In genomic region chr14:50677527-50678063, GRCh38 we compare ENCODE assay signal across 9 cellular contexts. TPM values are rescaled to one million over a fixed set of nuclear protein-coding genes. Genes with fewer than 3 reads are reported as not detected.
DNase-seq lines count a peak whose midpoint lies in the region; ATAC-seq and TF ChIP-seq lines count a peak whose summit lies in the region.
"Had no signal": no experiment of that assay in that cellular context is flagged by ENCODE, and none has a peak within 500 bp of the region (broad histone marks: within the 10 kb centered on the region; RNA-seq: fewer than 3 reads in every experiment).

No MANE protein-coding gene starts in this region.

- TSS peak; percentile 32 for BruUV-seq in mammary epithelial cell (replicated peaks; lab: Mats Ljungman, UMichigan)

- H3K9ac ChIP-seq in mammary epithelial cell (ENCODE audit: insufficient read depth, low read length) = peak overlapping the region; percentile 38

- H3K4me1 Mint-ChIP-seq in activated CD8-positive, alpha-beta T cell treated with anti-CD3 and anti-CD28 coated beads for 36 hours (ENCODE audit: low read depth) = peaks cover 19% of the 10 kb centered on the region
- peaks cover 8% of the 10 kb centered on the region for H3K4me1 Mint-ChIP-seq in activated CD8-positive, alpha-beta T cell treated with anti-CD3 and anti-CD28 coated beads, Interleukin-2, amount 10 ng/mL, durations not matched to agents 7 days and 5 days (ENCODE audit: low read depth)

- no peak for TF ChIP-seq POLR2A in gastrocnemius medialis (IDR thresholded peaks at IDR 0.05)

- H4K20me1 ChIP-seq in mammary epithelial cell (ENCODE audit: insufficient read depth, low read length) = no peaks in the 10 kb centered on the region

- intact Hi-C loops in activated CD8-positive, alpha-beta T cell treated with anti-CD3 and anti-CD28 coated beads for 36 hours (cut with micrococcal nuclease) = loop anchor here (10.0 kb wide), 1 partner anchor 87 kb away; no protein-coding TSS in a partner anchor
- intact Hi-C loops in mammary epithelial cell (cut with micrococcal nuclease) (loop anchor here (1.0 kb wide), 1 partner anchor 9 kb away; the partner anchor contains the start of gene SAV1), gastrocnemius medialis (cut with DNase I; ENCODE audit: low total_unique reads) (no loop called here)

- H3K36me3 Mint-ChIP-seq in activated CD8-positive, alpha-beta T cell treated with anti-CD3 and anti-CD28 coated beads for 36 hours (ENCODE audit: low read depth) = no peaks in the 10 kb centered on the region
- no peaks in the 10 kb centered on the region for H3K36me3 Mint-ChIP-seq in activated CD8-positive, alpha-beta T cell treated with anti-CD3 and anti-CD28 coated beads, Interleukin-2, amount 10 ng/mL, durations not matched to agents 7 days and 5 days (ENCODE audit: low read depth)

- H3K36me3 ChIP-seq in mammary epithelial cell (ENCODE audit: insufficient read depth, low read length) (no peaks in the 10 kb centered on the region), gastrocnemius medialis (no peaks in the 10 kb centered on the region)

- peak overlapping the region; percentile 17 for H3K4me3 Mint-ChIP-seq in activated CD8-positive, alpha-beta T cell treated with anti-CD3 and anti-CD28 coated beads for 36 hours
- H3K4me3 Mint-ChIP-seq in activated CD8-positive, alpha-beta T cell treated with anti-CD3 and anti-CD28 coated beads, Interleukin-2, amount 10 ng/mL, durations not matched to agents 7 days and 5 days = no peak overlapping the region

- no peaks in the 10 kb centered on the region for H3K27me3 ChIP-seq in mammary epithelial cell (ENCODE audit: insufficient read depth, low read length)
- H3K27me3 ChIP-seq in gastrocnemius medialis = no peaks in the 10 kb centered on the region

- no peak for ATAC-seq in activated CD8-positive, alpha-beta T cell treated with anti-CD3 and anti-CD28 coated beads for 36 hours
- no peak for ATAC-seq in activated CD8-positive, alpha-beta T cell treated with anti-CD3 and anti-CD28 coated beads, Interleukin-2, amount 10 ng/mL, durations not matched to agents 7 days and 5 days
- ATAC-seq in gastrocnemius medialis = peak in 1 of 2 donors; percentile 30

- dilution Hi-C loops in mammary epithelial cell (cut with HindIII; ENCODE audit: low sequenced_read_pairs) = no loop called here

- in situ Hi-C loops in mammary epithelial cell (cut with MboI; ENCODE audit: low sequenced_read_pairs in 2 of 2) (no loop called here), gastrocnemius medialis (cut with MboI; ENCODE audit: low sequenced_read_pairs in 4 of 4) (no loop called here)

- peak overlapping the region; percentile 77 for H3K4me2 ChIP-seq in mammary epithelial cell (ENCODE audit: insufficient read depth, low read depth, low read length)

- no peaks in the 10 kb centered on the region for H3K9me3 Mint-ChIP-seq in activated CD8-positive, alpha-beta T cell treated with anti-CD3 and anti-CD28 coated beads for 36 hours
- H3K9me3 Mint-ChIP-seq in activated CD8-positive, alpha-beta T cell treated with anti-CD3 and anti-CD28 coated beads, Interleukin-2, amount 10 ng/mL, durations not matched to agents 7 days and 5 days (ENCODE audit: insufficient read depth) = no peaks in the 10 kb centered on the region

- WGBS in mammary epithelial cell (ENCODE audit: low coverage, missing lambda C conversion rate) = 0% methylated on average over 5 of the region's 5 CpGs

- H3K27ac Mint-ChIP-seq in activated CD8-positive, alpha-beta T cell treated with anti-CD3 and anti-CD28 coated beads for 36 hours = peak overlapping the region; percentile 79
- no peak overlapping the region for H3K27ac Mint-ChIP-seq in activated CD8-positive, alpha-beta T cell treated with anti-CD3 and anti-CD28 coated beads, Interleukin-2, amount 10 ng/mL, durations not matched to agents 7 days and 5 days

- H3K4me3 ChIP-seq in mammary epithelial cell (replicated peaks in 1 of 3; ENCODE audit: insufficient read depth in 1 of 3, low read depth in 2 of 3, low read length in 3 of 3) = peak overlapping the region; percentile 5 to 12 (median 12)
- no peak overlapping the region for H3K4me3 ChIP-seq in gastrocnemius medialis

- no peaks in the 10 kb centered on the region for H3K79me2 ChIP-seq in mammary epithelial cell (ENCODE audit: insufficient read depth, low read length)

- H3K27me3 Mint-ChIP-seq in activated CD8-positive, alpha-beta T cell treated with anti-CD3 and anti-CD28 coated beads for 36 hours = no peaks in the 10 kb centered on the region
- no peaks in the 10 kb centered on the region for H3K27me3 Mint-ChIP-seq in activated CD8-positive, alpha-beta T cell treated with anti-CD3 and anti-CD28 coated beads, Interleukin-2, amount 10 ng/mL, durations not matched to agents 7 days and 5 days (ENCODE audit: low read depth)

- POLR2A ChIA-PET in activated CD8-positive, alpha-beta T cell treated with anti-CD3 and anti-CD28 coated beads for 36 hours (lab: Charles Lee) = interaction anchor here (0.9 to 2.2 kb wide), 3 partner anchors 9 to 50 kb away, joined by 3 to 9 read pairs (median 3); partner anchors contain the start of gene SAV1
- POLR2A ChIA-PET in activated CD8-positive, alpha-beta T cell treated with anti-CD3 and anti-CD28 coated beads, Interleukin-2, amount 10 ng/mL, durations not matched to agents 7 days and 5 days (lab: Charles Lee) = no interaction called here

- H3K9me3 ChIP-seq in mammary epithelial cell (replicated peaks; ENCODE audit: insufficient read depth, low read length) = no peaks in the 10 kb centered on the region
- H3K9me3 ChIP-seq in gastrocnemius medialis = no peaks in the 10 kb centered on the region

- H3K27ac ChIP-seq in mammary epithelial cell (ENCODE audit: insufficient read depth, low read depth, low read length) (peak overlapping the region; percentile 90), gastrocnemius medialis (peak overlapping the region in 3 of 4 donors; percentile 22 to 51 (median 23))
- H3K27ac ChIP-seq: C4-2B had no signal

- CTCF ChIA-PET in activated CD8-positive, alpha-beta T cell treated with anti-CD3 and anti-CD28 coated beads for 36 hours (lab: Charles Lee) = interaction anchor here (1.4 to 1.8 kb wide), 3 partner anchors 37 to 183 kb away, joined by 5 to 7 read pairs (median 6); no protein-coding TSS in a partner anchor
- CTCF ChIA-PET in activated CD8-positive, alpha-beta T cell treated with anti-CD3 and anti-CD28 coated beads, Interleukin-2, amount 10 ng/mL, durations not matched to agents 7 days and 5 days (lab: Charles Lee) = interaction anchor here (1.1 kb wide), 1 partner anchor 8 kb away, joined by 3 read pairs; no protein-coding TSS in a partner anchor
- CTCF ChIA-PET in mammary epithelial cell (lab: Charles Lee; ENCODE audit: low non-redundant PET) = interaction anchor here (0.6 kb wide), 1 partner anchor 11 kb away, joined by 27 read pairs; no protein-coding TSS in a partner anchor

- no peak for DNase-seq in activated CD8-positive, alpha-beta T cell treated with anti-CD3 and anti-CD28 coated beads for 36 hours
- no peak for DNase-seq in activated CD8-positive, alpha-beta T cell treated with anti-CD3 and anti-CD28 coated beads, Interleukin-2, amount 10 ng/mL, durations not matched to agents 7 days and 5 days
- DNase-seq in LHCN-M2 (ENCODE audit: low read depth) = peak; percentile 76
- DNase-seq in mammary epithelial cell = peak; percentile 95
- DNase-seq in gastrocnemius medialis = no peak
- DNase-seq in cortex of kidney (lab: John Stamatoyannopoulos, UW) = no peak
- DNase-seq in stimulated activated CD4-positive, alpha-beta T cell treated with anti-CD3 and anti-CD28 coated beads, Interleukin-4, amount 100 ng/mL, for 1 hour = no peak
- no peak for DNase-seq in NCI-H1105 (lab: John Stamatoyannopoulos, UW)

- no peak for TF ChIP-seq CTCF in activated CD8-positive, alpha-beta T cell treated with anti-CD3 and anti-CD28 coated beads for 36 hours (IDR thresholded peaks at IDR 0.05)
- TF ChIP-seq CTCF in mammary epithelial cell (conservative IDR thresholded peaks at IDR 0.05 in 1 of 2, IDR thresholded peaks at IDR 0.05 in 1 of 2; ENCODE audit: extremely low read depth in 1 of 2, insufficient read depth in 1 of 2, low read depth in 1 of 2, low read length in 2 of 2) = no peak
- no peak for TF ChIP-seq CTCF in gastrocnemius medialis (IDR thresholded peaks at IDR 0.05 in 4 of 5, conservative IDR thresholded peaks at IDR 0.05 in 1 of 5)

- peaks cover 34% of the 10 kb centered on the region for H3K4me1 ChIP-seq in mammary epithelial cell (ENCODE audit: insufficient read depth, low read length)
- no peaks in the 10 kb centered on the region for H3K4me1 ChIP-seq in gastrocnemius medialis

- H2AFZ ChIP-seq in mammary epithelial cell (ENCODE audit: low read depth, low read length) = peak overlapping the region; percentile 57

RNA-seq across cellular contexts. Expression of gene SAV1, which starts 9.5 kb away (rescaled TPM):
- total RNA-seq in activated CD8-positive, alpha-beta T cell treated with anti-CD3 and anti-CD28 coated beads for 36 hours = 10 to 100 TPM; 13.2 to 13.4 TPM
- total RNA-seq in activated CD8-positive, alpha-beta T cell treated with anti-CD3 and anti-CD28 coated beads, Interleukin-2, amount 10 ng/mL, durations not matched to agents 7 days and 5 days = 1 to 10 TPM; 2.1 to 2.8 TPM
- 31.7 and 43.5 TPM in 2 replicates for total RNA-seq in LHCN-M2 (2014; rRNA removed)
- polyA plus RNA-seq in LHCN-M2 (2012) = 25.0 TPM
- total RNA-seq in mammary epithelial cell = 10 to 100 TPM; 53.3 to 63.5 TPM
- 23.6 TPM for polyA plus RNA-seq in mammary epithelial cell
- polyA minus RNA-seq in mammary epithelial cell = 25.5 TPM
- 10 to 100 TPM; 18.3 to 68.7 (median 36.8) TPM for total RNA-seq in gastrocnemius medialis

Comparison
In these comparisons a context has a peak if more than half of its experiments do, and no peak if none do; other contexts are left out.
1. DNase-seq: peak in LHCN-M2 (single experiment) and mammary epithelial cell (single experiment); none in activated CD8-positive, alpha-beta T cell treated with anti-CD3 and anti-CD28 coated beads for 36 hours (single experiment), activated CD8-positive, alpha-beta T cell treated with anti-CD3 and anti-CD28 coated beads, Interleukin-2, amount 10 ng/mL, durations not matched to agents 7 days and 5 days (single experiment), gastrocnemius medialis (0 of 2), cortex of kidney (single experiment), stimulated activated CD4-positive, alpha-beta T cell treated with anti-CD3 and anti-CD28 coated beads, Interleukin-4, amount 100 ng/mL, for 1 hour (single experiment) and NCI-H1105 (single experiment).
2. H3K4me3 ChIP-seq: peak in mammary epithelial cell (3 of 3); none in gastrocnemius medialis (0 of 4).